2 cellular contexts compared by ENCODE assay signal in the genomic region with DNA sequence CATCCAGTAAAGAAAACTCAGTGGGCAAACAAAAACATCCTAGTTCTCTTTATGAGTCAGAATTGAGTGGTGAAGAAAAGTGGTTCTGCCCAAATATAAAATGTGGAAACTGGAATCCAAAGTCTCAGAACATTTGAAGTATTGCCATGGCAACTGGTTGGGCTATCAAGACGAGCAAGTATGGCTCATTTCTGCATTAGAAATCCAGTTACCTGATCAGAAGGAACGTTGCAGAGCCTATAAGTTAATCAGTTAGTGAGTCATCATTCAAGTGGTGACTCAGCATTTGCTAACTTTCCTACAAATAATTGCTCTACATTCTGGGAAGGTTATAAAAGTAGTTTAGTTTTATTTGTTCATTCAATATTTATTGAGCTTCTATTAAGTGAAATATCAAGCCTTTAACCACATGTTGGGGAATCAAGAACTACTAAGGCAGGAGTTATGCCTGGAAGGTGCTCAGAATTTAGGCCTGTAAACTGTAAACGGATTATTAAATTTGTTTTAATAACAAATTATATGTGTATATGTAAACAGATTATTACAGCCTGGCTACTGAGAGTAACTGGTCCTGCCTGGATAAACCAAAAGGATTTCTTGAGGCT.
TF ChIP-seq lines count a peak whose summit lies in the region.

No MANE protein-coding gene starts in this region.

TF ChIP-seq in IMR-90, 13 proteins besides CTCF, POLR2A, EP300 and RAD21:
- TF ChIP-seq FOS (IDR thresholded peaks at IDR 0.05; ENCODE audit: low read depth, low read length) (peak; percentile 53; the same call in 1 of the 2 replicates), MXI1 (IDR thresholded peaks at IDR 0.05; ENCODE audit: borderline replicate concordance, low read depth, low read length) (no peak), NFE2L2 (IDR thresholded peaks at IDR 0.05; ENCODE audit: low read depth, low read length) (peak; percentile 81), MAFK (IDR thresholded peaks at IDR 0.05; ENCODE audit: low read depth, low read length) (peak; percentile 52; the same call in 1 of the 2 replicates)
- TF ChIP-seq, protein P1, sequence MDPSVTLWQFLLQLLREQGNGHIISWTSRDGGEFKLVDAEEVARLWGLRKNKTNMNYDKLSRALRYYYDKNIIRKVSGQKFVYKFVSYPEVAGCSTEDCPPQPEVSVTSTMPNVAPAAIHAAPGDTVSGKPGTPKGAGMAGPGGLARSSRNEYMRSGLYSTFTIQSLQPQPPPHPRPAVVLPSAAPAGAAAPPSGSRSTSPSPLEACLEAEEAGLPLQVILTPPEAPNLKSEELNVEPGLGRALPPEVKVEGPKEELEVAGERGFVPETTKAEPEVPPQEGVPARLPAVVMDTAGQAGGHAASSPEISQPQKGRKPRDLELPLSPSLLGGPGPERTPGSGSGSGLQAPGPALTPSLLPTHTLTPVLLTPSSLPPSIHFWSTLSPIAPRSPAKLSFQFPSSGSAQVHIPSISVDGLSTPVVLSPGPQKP (IDR thresholded peaks at IDR 0.05; ENCODE audit: borderline replicate concordance, low read depth, low read length) = no peak

TF ChIP-seq in HepG2, 621 proteins besides CTCF, POLR2A, EP300 and RAD21:
- TF ChIP-seq, protein P2, sequence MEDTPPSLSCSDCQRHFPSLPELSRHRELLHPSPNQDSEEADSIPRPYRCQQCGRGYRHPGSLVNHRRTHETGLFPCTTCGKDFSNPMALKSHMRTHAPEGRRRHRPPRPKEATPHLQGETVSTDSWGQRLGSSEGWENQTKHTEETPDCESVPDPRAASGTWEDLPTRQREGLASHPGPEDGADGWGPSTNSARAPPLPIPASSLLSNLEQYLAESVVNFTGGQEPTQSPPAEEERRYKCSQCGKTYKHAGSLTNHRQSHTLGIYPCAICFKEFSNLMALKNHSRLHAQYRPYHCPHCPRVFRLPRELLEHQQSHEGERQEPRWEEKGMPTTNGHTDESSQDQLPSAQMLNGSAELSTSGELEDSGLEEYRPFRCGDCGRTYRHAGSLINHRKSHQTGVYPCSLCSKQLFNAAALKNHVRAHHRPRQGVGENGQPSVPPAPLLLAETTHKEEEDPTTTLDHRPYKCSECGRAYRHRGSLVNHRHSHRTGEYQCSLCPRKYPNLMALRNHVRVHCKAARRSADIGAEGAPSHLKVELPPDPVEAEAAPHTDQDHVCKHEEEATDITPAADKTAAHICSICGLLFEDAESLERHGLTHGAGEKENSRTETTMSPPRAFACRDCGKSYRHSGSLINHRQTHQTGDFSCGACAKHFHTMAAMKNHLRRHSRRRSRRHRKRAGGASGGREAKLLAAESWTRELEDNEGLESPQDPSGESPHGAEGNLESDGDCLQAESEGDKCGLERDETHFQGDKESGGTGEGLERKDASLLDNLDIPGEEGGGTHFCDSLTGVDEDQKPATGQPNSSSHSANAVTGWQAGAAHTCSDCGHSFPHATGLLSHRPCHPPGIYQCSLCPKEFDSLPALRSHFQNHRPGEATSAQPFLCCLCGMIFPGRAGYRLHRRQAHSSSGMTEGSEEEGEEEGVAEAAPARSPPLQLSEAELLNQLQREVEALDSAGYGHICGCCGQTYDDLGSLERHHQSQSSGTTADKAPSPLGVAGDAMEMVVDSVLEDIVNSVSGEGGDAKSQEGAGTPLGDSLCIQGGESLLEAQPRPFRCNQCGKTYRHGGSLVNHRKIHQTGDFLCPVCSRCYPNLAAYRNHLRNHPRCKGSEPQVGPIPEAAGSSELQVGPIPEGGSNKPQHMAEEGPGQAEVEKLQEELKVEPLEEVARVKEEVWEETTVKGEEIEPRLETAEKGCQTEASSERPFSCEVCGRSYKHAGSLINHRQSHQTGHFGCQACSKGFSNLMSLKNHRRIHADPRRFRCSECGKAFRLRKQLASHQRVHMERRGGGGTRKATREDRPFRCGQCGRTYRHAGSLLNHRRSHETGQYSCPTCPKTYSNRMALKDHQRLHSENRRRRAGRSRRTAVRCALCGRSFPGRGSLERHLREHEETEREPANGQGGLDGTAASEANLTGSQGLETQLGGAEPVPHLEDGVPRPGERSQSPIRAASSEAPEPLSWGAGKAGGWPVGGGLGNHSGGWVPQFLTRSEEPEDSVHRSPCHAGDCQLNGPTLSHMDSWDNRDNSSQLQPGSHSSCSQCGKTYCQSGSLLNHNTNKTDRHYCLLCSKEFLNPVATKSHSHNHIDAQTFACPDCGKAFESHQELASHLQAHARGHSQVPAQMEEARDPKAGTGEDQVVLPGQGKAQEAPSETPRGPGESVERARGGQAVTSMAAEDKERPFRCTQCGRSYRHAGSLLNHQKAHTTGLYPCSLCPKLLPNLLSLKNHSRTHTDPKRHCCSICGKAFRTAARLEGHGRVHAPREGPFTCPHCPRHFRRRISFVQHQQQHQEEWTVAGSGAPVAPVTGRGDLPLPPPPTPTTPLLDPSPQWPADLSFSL (CRISPR knock-in tag; IDR thresholded peaks at IDR 0.05) = no peak
- TF ChIP-seq ZFP82 (CRISPR knock-in tag; IDR thresholded peaks at IDR 0.05; ENCODE audit: borderline replicate concordance) = no peak
- no peak for TF ChIP-seq GLI4 (CRISPR knock-in tag; IDR thresholded peaks at IDR 0.05; ENCODE audit: borderline replicate concordance)
- TF ChIP-seq, protein P3, sequence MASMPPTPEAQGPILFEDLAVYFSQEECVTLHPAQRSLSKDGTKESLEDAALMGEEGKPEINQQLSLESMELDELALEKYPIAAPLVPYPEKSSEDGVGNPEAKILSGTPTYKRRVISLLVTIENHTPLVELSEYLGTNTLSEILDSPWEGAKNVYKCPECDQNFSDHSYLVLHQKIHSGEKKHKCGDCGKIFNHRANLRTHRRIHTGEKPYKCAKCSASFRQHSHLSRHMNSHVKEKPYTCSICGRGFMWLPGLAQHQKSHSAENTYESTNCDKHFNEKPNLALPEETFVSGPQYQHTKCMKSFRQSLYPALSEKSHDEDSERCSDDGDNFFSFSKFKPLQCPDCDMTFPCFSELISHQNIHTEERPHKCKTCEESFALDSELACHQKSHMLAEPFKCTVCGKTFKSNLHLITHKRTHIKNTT (CRISPR knock-in tag; IDR thresholded peaks at IDR 0.05) = no peak
- TF ChIP-seq, protein P4, sequence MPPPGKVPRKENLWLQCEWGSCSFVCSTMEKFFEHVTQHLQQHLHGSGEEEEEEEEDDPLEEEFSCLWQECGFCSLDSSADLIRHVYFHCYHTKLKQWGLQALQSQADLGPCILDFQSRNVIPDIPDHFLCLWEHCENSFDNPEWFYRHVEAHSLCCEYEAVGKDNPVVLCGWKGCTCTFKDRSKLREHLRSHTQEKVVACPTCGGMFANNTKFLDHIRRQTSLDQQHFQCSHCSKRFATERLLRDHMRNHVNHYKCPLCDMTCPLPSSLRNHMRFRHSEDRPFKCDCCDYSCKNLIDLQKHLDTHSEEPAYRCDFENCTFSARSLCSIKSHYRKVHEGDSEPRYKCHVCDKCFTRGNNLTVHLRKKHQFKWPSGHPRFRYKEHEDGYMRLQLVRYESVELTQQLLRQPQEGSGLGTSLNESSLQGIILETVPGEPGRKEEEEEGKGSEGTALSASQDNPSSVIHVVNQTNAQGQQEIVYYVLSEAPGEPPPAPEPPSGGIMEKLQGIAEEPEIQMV (CRISPR knock-in tag; IDR thresholded peaks at IDR 0.05; ENCODE audit: low read depth) = no peak
- TF ChIP-seq ZNF205 (CRISPR knock-in tag; IDR thresholded peaks at IDR 0.05) = no peak
- TF ChIP-seq MAFK (conservative IDR thresholded peaks at IDR 0.05 in 1 of 2, IDR thresholded peaks at IDR 0.05 in 1 of 2; ENCODE audit: low read length in 2 of 2) = peak in 1 of 2 experiments; percentile 19; a peak in 1 of 4 replicates
- no peak for TF ChIP-seq XBP1 (CRISPR knock-in tag; IDR thresholded peaks at IDR 0.05)
- no peak for TF ChIP-seq HNRNPLL (IDR thresholded peaks at IDR 0.05; ENCODE audit: low read depth, low read length, poor library complexity, severe bottlenecking)
- TF ChIP-seq ZMYM2 (CRISPR knock-in tag; IDR thresholded peaks at IDR 0.05) = no peak
- TF ChIP-seq, protein P5, sequence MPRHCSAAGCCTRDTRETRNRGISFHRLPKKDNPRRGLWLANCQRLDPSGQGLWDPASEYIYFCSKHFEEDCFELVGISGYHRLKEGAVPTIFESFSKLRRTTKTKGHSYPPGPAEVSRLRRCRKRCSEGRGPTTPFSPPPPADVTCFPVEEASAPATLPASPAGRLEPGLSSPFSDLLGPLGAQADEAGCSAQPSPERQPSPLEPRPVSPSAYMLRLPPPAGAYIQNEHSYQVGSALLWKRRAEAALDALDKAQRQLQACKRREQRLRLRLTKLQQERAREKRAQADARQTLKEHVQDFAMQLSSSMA (CRISPR knock-in tag; IDR thresholded peaks at IDR 0.05) = no peak
- 0 out of 2 replicates have a peak, but pooled peaks have one; percentile 11 for TF ChIP-seq CREB1 (IDR thresholded peaks at IDR 0.05)
- no peak for TF ChIP-seq CREB1 (CRISPR knock-in tag; IDR thresholded peaks at IDR 0.05)
- TF ChIP-seq ZNF3 (CRISPR knock-in tag; IDR thresholded peaks at IDR 0.05) = no peak
- TF ChIP-seq NAIF1 (CRISPR knock-in tag; IDR thresholded peaks at IDR 0.05; ENCODE audit: borderline replicate concordance) = no peak
- peak; percentile 38; the same call in 1 of the 2 replicates for TF ChIP-seq NFE2L2 (IDR thresholded peaks at IDR 0.05; ENCODE audit: low read length)
